Comparison of ENCODE assay signal across 10 cellular contexts in genomic region chr3:51777985-51778384, GRCh38.
A peak's percentile ranks its signal among the peaks of the same experiment; 100 is the strongest.
DNase-seq lines count a peak whose midpoint lies in the region; ATAC-seq lines count a peak whose summit lies in the region.
"Had no signal": no experiment of that assay in that cellular context is flagged by ENCODE, and none has a peak within 500 bp of the region (broad histone marks: within the 10 kb centered on the region; RNA-seq: fewer than 3 reads in every experiment).

No MANE protein-coding gene starts in this region.

- no peak for ATAC-seq in HG03135 (IDR thresholded peaks at IDR 0.05; ENCODE audit: unreplicated experiment)
- ATAC-seq in HG03342 (IDR thresholded peaks at IDR 0.05; ENCODE audit: unreplicated experiment) = no peak
- ATAC-seq: mucosa of descending colon had no signal

- DNase-seq in DMS 273 treated with DMSO at 0.1 percent for 48 hours (lab: John Stamatoyannopoulos, UW) = peak; percentile 84
- DNase-seq in NCI-H1694 (lab: John Stamatoyannopoulos, UW) = peak; percentile 11
- DNase-seq in cerebellar cortex (ENCODE audit: low spot score) = peak; percentile 5
- peak; percentile 30 for DNase-seq in pons (ENCODE audit: low spot score)
- DNase-seq in NCI-H526 treated with DMSO at 0.1 percent for 48 hours (lab: John Stamatoyannopoulos, UW) = no peak
- DNase-seq: mucosa of descending colon; NCI-H2227 treated with DMSO at 0.1 percent for 48 hours; stimulated activated CD4-positive, alpha-beta T cell treated with anti-CD3 and anti-CD28 coated beads, Interleukin-4, amount 100 ng/mL, for 4 hours had no signal
